In the genomic region with DNA sequence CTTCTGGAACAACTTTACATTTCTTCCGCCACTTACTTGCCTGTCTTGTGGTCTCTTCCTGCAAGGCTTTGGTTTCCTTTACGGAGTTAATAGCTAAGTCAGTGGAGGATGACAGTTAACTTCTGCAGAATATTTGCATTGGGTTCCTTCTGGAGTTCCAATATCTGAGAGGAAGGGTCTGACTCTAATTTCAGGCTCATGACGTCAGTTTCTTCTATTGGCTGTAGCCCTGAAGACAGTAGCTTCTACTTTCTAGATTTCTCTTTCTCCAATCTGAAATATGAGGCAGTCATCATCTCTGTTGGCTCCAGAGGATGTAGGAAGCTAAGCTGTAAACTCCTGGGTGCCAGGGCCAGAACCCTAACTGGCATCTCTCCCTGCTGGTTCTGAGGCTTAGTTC, we compare ENCODE assay signal across 21 cellular contexts.
DNase-seq lines count a peak whose midpoint lies in the region; ATAC-seq, FAIRE-seq and TF ChIP-seq lines count a peak whose summit lies in the region.
"Had no signal": no experiment of that assay in that cellular context is flagged by ENCODE, and none has a peak within 500 bp of the region (broad histone marks: within the 10 kb centered on the region; RNA-seq: fewer than 3 reads in every experiment).

No MANE protein-coding gene starts in this region.

- H3K27me3 ChIP-seq in HepG2 (ENCODE audit: control insufficient read depth in 1 of 2, insufficient read depth in 2 of 2, low read length in 2 of 2) = no peaks in the 10 kb centered on the region
- H3K27me3 ChIP-seq in right lobe of liver = no peaks in the 10 kb centered on the region
- H3K27me3 ChIP-seq in DOHH2 (ENCODE audit: control insufficient read depth, low read length) = no peaks in the 10 kb centered on the region
- peaks cover 61% of the 10 kb centered on the region for H3K27me3 ChIP-seq in osteoblast (ENCODE audit: insufficient read depth, low read length)
- no peaks in the 10 kb centered on the region for H3K27me3 ChIP-seq in CD8-positive, alpha-beta memory T cell (ENCODE audit: insufficient read depth, low read length, poor library complexity, severe bottlenecking)
- H3K27me3 ChIP-seq: BE2C had no signal

- no peak overlapping the region for H3K4me3 ChIP-seq in HepG2 (replicated peaks in 1 of 3; ENCODE audit: insufficient read depth in 1 of 3, low read depth in 2 of 3, low read length in 3 of 3)
- no peak overlapping the region for H3K4me3 ChIP-seq in right lobe of liver
- H3K4me3 ChIP-seq in DOHH2 (ENCODE audit: low read length) = 0 out of 2 replicates have a peak overlapping the region, but pooled peaks have one; percentile 20
- H3K4me3 ChIP-seq in osteoblast (ENCODE audit: insufficient read depth, low read length) = no peak overlapping the region
- H3K4me3 ChIP-seq in CD8-positive, alpha-beta memory T cell (ENCODE audit: low read length) = no peak overlapping the region
- H3K4me3 ChIP-seq: BLaER1 treated with 17β-estradiol and CSF1 and Interleukin-3, amounts not matched to agents 10 nM and 100 nM; GM12878 had no signal

- DNase-seq in HepG2 (ENCODE audit: low spot score) (no peak), right lobe of liver (no peak), osteoblast (ENCODE audit: insufficient read length, low spot score, missing footprints) (peak; percentile 11)
- DNase-seq in CD8-positive, alpha-beta memory T cell = no peak
- DNase-seq: ACHN; BE2C; CD4-positive, alpha-beta T cell; CD8-positive, alpha-beta T cell; COR-L47; DMS79 treated with DMSO at 0.1 percent for 48 hours; EL; GDM1 had no signal

- no peaks in the 10 kb centered on the region for H3F3A ChIP-seq in DOHH2 (ENCODE audit: control insufficient read depth, insufficient read depth)

- no peaks in the 10 kb centered on the region for H3K4me1 ChIP-seq in HepG2 (ENCODE audit: insufficient read depth, low read length)
- no peaks in the 10 kb centered on the region for H3K4me1 ChIP-seq in right lobe of liver
- peaks cover 25% of the 10 kb centered on the region for H3K4me1 ChIP-seq in DOHH2 (ENCODE audit: control insufficient read depth, low read length)
- no peaks in the 10 kb centered on the region for H3K4me1 ChIP-seq in osteoblast (ENCODE audit: insufficient read depth, low read length)
- H3K4me1 ChIP-seq in CD8-positive, alpha-beta memory T cell (ENCODE audit: insufficient read depth, low read length) = no peaks in the 10 kb centered on the region
- H3K4me1 ChIP-seq: BE2C had no signal

- no peak overlapping the region for H3K9ac ChIP-seq in HepG2 (ENCODE audit: insufficient read depth, low read depth, low read length)
- H3K9ac ChIP-seq: BLaER1 treated with 17β-estradiol and CSF1 and Interleukin-3, amounts not matched to agents 10 nM and 100 nM had no signal

- H3K9me2 ChIP-seq in DOHH2 (replicated peaks; ENCODE audit: control insufficient read depth, low read length) = no peaks in the 10 kb centered on the region

- BruUV-seq in HepG2 (replicated peaks; lab: Mats Ljungman, UMichigan) = no TSS peak

- H3K36me3 ChIP-seq in HepG2 (replicated peaks in 1 of 2; ENCODE audit: control insufficient read depth in 1 of 2, insufficient read depth in 2 of 2, low read length in 2 of 2) = no peaks in the 10 kb centered on the region
- no peaks in the 10 kb centered on the region for H3K36me3 ChIP-seq in right lobe of liver
- no peaks in the 10 kb centered on the region for H3K36me3 ChIP-seq in DOHH2 (ENCODE audit: control insufficient read depth, low read length)
- no peaks in the 10 kb centered on the region for H3K36me3 ChIP-seq in osteoblast (ENCODE audit: insufficient read depth, low read length)
- H3K36me3 ChIP-seq in CD8-positive, alpha-beta memory T cell (ENCODE audit: insufficient read depth, low read length) = no peaks in the 10 kb centered on the region
- H3K36me3 ChIP-seq: BE2C; BLaER1 treated with 17β-estradiol and CSF1 and Interleukin-3, amounts not matched to agents 10 nM and 100 nM had no signal

- TF ChIP-seq POLR2A in HepG2 (IDR thresholded peaks at IDR 0.05; ENCODE audit: insufficient read depth in 1 of 2, low read depth in 2 of 2, low read length in 2 of 2) = no peak
- TF ChIP-seq POLR2A in right lobe of liver (IDR thresholded peaks at IDR 0.05) = no peak

- H3K4me1 Mint-ChIP-seq in CD8-positive, alpha-beta memory T cell = no peaks in the 10 kb centered on the region

- H3K79me2 ChIP-seq in HepG2 (ENCODE audit: insufficient read depth, low read length) (no peaks in the 10 kb centered on the region), DOHH2 (ENCODE audit: control insufficient read depth, low read length) (no peaks in the 10 kb centered on the region), osteoblast (ENCODE audit: insufficient read depth, low read length) (no peaks in the 10 kb centered on the region)

- no peaks in the 10 kb centered on the region for H3K9me3 ChIP-seq in HepG2 (ENCODE audit: low read length)
- H3K9me3 ChIP-seq in right lobe of liver = no peaks in the 10 kb centered on the region
- H3K9me3 ChIP-seq in DOHH2 (ENCODE audit: control insufficient read depth, insufficient read depth, low read length) = no peaks in the 10 kb centered on the region
- H3K9me3 ChIP-seq in osteoblast (ENCODE audit: low read depth, low read length) = no peaks in the 10 kb centered on the region
- H3K9me3 ChIP-seq in CD8-positive, alpha-beta memory T cell (ENCODE audit: low read length) = no peaks in the 10 kb centered on the region
- H3K9me3 ChIP-seq: BE2C; BLaER1 treated with 17β-estradiol and CSF1 and Interleukin-3, amounts not matched to agents 10 nM and 100 nM had no signal

- H3K27ac Mint-ChIP-seq in CD8-positive, alpha-beta memory T cell = no peak overlapping the region
- H3K27ac Mint-ChIP-seq: CD4-positive, alpha-beta T cell; CD8-positive, alpha-beta T cell had no signal

- peaks cover 0 to 11% of the 10 kb centered on the region in 2 donors for H3K27me3 Mint-ChIP-seq in CD8-positive, alpha-beta memory T cell

- H3K4me2 ChIP-seq in HepG2 (ENCODE audit: low read depth, low read length) (no peak overlapping the region), DOHH2 (ENCODE audit: low read length) (peak overlapping the region; percentile 30; the same call in 1 of the 2 replicates), osteoblast (ENCODE audit: insufficient read depth, low read length) (no peak overlapping the region)

- no peak for FAIRE-seq in HepG2 (lab: Jason Lieb, UNC)
- FAIRE-seq: D721Med, GM12878, GM12892, GM18507 had no signal

- in situ Hi-C loops in HepG2 (cut with HindIII; ENCODE audit: extremely low pct_ligation_motif_present, low pct_unique_long_range_greater_than_20kb) = no loop called here

- H3K36me3 Mint-ChIP-seq in CD8-positive, alpha-beta memory T cell = peaks cover 0 to 4% (median 0%) of the 10 kb centered on the region in 3 donors
- H3K36me3 Mint-ChIP-seq: CD8-positive, alpha-beta T cell had no signal

- 50% methylated on average over 2 of the region's 3 CpGs for WGBS in HepG2 (ENCODE audit: low lambda C conversion rate)
- 62% methylated on average over 3 of the region's 3 CpGs for WGBS in right lobe of liver (ENCODE audit: insufficient coverage, low coverage, low lambda C conversion rate, missing lambda C conversion rate)

- intact Hi-C loops in HepG2 (cut with micrococcal nuclease; ENCODE audit: unreplicated experiment) (no loop called here), right lobe of liver (cut with DNase I) (no loop called here)

- H2AFZ ChIP-seq in HepG2 (ENCODE audit: low read length) (no peak overlapping the region), osteoblast (ENCODE audit: low read length) (no peak overlapping the region)

- TF ChIP-seq RAD21 in HepG2 (CRISPR knock-in tag; IDR thresholded peaks at IDR 0.05) = no peak

- CTCF ChIA-PET in HepG2 (lab: Yijun Ruan, JAX; ENCODE audit: low intra/inter-chr PET ratio, low total read pairs) = no interaction called here
- CTCF ChIA-PET in CD8-positive, alpha-beta memory T cell (lab: Charles Lee) = no interaction called here

- POLR2A ChIA-PET in HepG2 (lab: Yijun Ruan, JAX) = no interaction called here
- POLR2A ChIA-PET in CD8-positive, alpha-beta memory T cell (lab: Charles Lee) = no interaction called here

- ATAC-seq in HepG2 (no peak), right lobe of liver (no peak), HG02571 (IDR thresholded peaks at IDR 0.05; ENCODE audit: unreplicated experiment) (no peak)
- ATAC-seq: CD8-positive, alpha-beta T cell; GM12878 had no signal

- H3K4me3 Mint-ChIP-seq in CD8-positive, alpha-beta memory T cell = no peak overlapping the region
- H3K4me3 Mint-ChIP-seq: CD4-positive, alpha-beta T cell; CD8-positive, alpha-beta T cell had no signal

- no peak overlapping the region for H3K27ac ChIP-seq in HepG2 (ENCODE audit: extremely low read length, insufficient read depth, low read length)
- no peak overlapping the region for H3K27ac ChIP-seq in right lobe of liver
- no peak overlapping the region for H3K27ac ChIP-seq in DOHH2 (ENCODE audit: low read depth, low read length)
- H3K27ac ChIP-seq in osteoblast (ENCODE audit: low read depth, low read length) = no peak overlapping the region
- H3K27ac ChIP-seq in CD8-positive, alpha-beta memory T cell (ENCODE audit: low read depth, low read length) = no peak overlapping the region
- H3K27ac ChIP-seq: 22Rv1; BLaER1 treated with 17β-estradiol and CSF1 and Interleukin-3, amounts not matched to agents 10 nM and 100 nM; C4-2B had no signal

- no peaks in the 10 kb centered on the region for H3K9me3 Mint-ChIP-seq in CD8-positive, alpha-beta memory T cell
- H3K9me3 Mint-ChIP-seq: CD4-positive, alpha-beta T cell; CD8-positive, alpha-beta T cell had no signal

- TF ChIP-seq CTCF in HepG2 (CRISPR knock-in tag; IDR thresholded peaks at IDR 0.05) (no peak), right lobe of liver (IDR thresholded peaks at IDR 0.05) (no peak), DOHH2 (IDR thresholded peaks at IDR 0.05; ENCODE audit: low read depth, low read length, poor library complexity, severe bottlenecking) (no peak), osteoblast (IDR thresholded peaks at IDR 0.05; ENCODE audit: extremely low read depth, low read depth, low read length) (no peak)

- H4K20me1 ChIP-seq in HepG2 (ENCODE audit: insufficient read depth, low read length) (no peaks in the 10 kb centered on the region), DOHH2 (ENCODE audit: control insufficient read depth, insufficient read depth, low read depth, low read length) (no peaks in the 10 kb centered on the region), osteoblast (ENCODE audit: insufficient read depth, low read length) (no peaks in the 10 kb centered on the region)

- TF ChIP-seq EP300 in HepG2 (IDR thresholded peaks at IDR 0.05; ENCODE audit: low read depth in 2 of 2, low read length in 2 of 2) = no peak
- no peak for TF ChIP-seq EP300 in HepG2 (CRISPR knock-in tag; IDR thresholded peaks at IDR 0.05; ENCODE audit: borderline replicate concordance)

TF ChIP-seq in HepG2, 621 proteins besides CTCF, POLR2A, EP300 and RAD21 (continues in another document):
- TF ChIP-seq TAF1 (CRISPR knock-in tag; IDR thresholded peaks at IDR 0.05) = no peak
- no peak for TF ChIP-seq ARHGAP35 (CRISPR knock-in tag; IDR thresholded peaks at IDR 0.05; ENCODE audit: borderline replicate concordance)
- no peak for TF ChIP-seq TOE1 (CRISPR knock-in tag; IDR thresholded peaks at IDR 0.05)
- TF ChIP-seq CEBPG (CRISPR knock-in tag; IDR thresholded peaks at IDR 0.05) = no peak
- no peak for TF ChIP-seq HHEX (CRISPR knock-in tag; IDR thresholded peaks at IDR 0.05)
- TF ChIP-seq ATAD3A (CRISPR knock-in tag; IDR thresholded peaks at IDR 0.05) = no peak
- TF ChIP-seq ZNF207 (IDR thresholded peaks at IDR 0.05; ENCODE audit: borderline replicate concordance) = no peak
